Comparison of ENCODE assay signal across 14 cellular contexts in the genomic region with DNA sequence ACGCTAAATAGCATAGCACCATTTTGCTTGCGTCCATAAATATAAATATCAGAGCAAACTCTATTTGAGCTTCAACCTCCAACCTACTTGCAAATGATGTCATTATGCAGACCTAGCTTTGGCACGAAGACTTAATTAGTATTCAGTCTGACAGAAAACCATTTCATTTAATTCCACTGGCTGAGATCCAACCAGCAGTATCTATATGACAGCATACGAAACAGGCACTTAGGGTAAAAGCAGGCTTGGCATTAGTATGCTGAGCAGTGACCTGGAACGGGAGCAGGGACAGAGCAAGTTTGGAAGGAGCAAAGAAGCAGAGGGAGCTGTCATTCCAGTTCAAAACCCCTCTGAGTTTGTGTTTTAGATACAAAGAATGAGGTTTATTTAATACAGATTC.
DNase-seq lines count a peak whose midpoint lies in the region; ATAC-seq and TF ChIP-seq lines count a peak whose summit lies in the region.
"Had no signal": no experiment of that assay in that cellular context is flagged by ENCODE, and none has a peak within 500 bp of the region (broad histone marks: within the 10 kb centered on the region; RNA-seq: fewer than 3 reads in every experiment).

No MANE protein-coding gene starts in this region.

- TF ChIP-seq CTCF in WERI-Rb-1 (IDR thresholded peaks at IDR 0.05; ENCODE audit: low read depth, low read length), result no peak
- TF ChIP-seq CTCF in Caco-2 (IDR thresholded peaks at IDR 0.05; ENCODE audit: insufficient read depth in 1 of 2, low read depth in 1 of 2, low read length in 1 of 2, severe bottlenecking in 1 of 2, unreplicated experiment in 1 of 2), result no peak

- no peak for ATAC-seq in GM21786 (IDR thresholded peaks at IDR 0.05; ENCODE audit: unreplicated experiment)
- ATAC-seq: naive thymus-derived CD8-positive, alpha-beta T cell had no signal

- H3K27me3 Mint-ChIP-seq in Caco-2 (ENCODE audit: insufficient read depth, unreplicated experiment), result no peaks in the 10 kb centered on the region
- H3K27me3 Mint-ChIP-seq: activated CD4-positive, alpha-beta T cell treated with anti-CD3 and anti-CD28 coated beads, Interleukin-2, amount 10 ng/mL, durations not matched to agents 24 days and 14 days; naive thymus-derived CD8-positive, alpha-beta T cell had no signal

- DNase-seq in NCI-H1105 treated with DMSO at 0.1 percent for 48 hours (lab: John Stamatoyannopoulos, UW), result peak; percentile 99
- DNase-seq in NCI-H526 (lab: John Stamatoyannopoulos, UW), result peak; percentile 72 to 79
- peak; percentile 53 for DNase-seq in WERI-Rb-1
- DNase-seq in renal cortical epithelial cell (ENCODE audit: low read depth), result peak; percentile 8
- DNase-seq in Caco-2, result no peak
- no peak for DNase-seq in mucosa of gallbladder (ENCODE audit: low spot score)
- DNase-seq: activated CD4-positive, alpha-beta T cell treated with anti-CD3 and anti-CD28 coated beads, Interleukin-2, amount 10 ng/mL, durations not matched to agents 24 days and 14 days; activated naive CD4-positive, alpha-beta T cell treated with anti-CD3 and anti-CD28 coated beads, Interleukin-2, amount 50 U/mL, for 16 hours; mammary epithelial cell; naive thymus-derived CD8-positive, alpha-beta T cell had no signal

- H3K4me3 ChIP-seq in WERI-Rb-1 (ENCODE audit: low read depth, low read length) (no peak overlapping the region), Caco-2 (ENCODE audit: low read depth, low read length) (no peak overlapping the region)
- H3K4me3 ChIP-seq: coronary artery, HAP-1 had no signal

- no peaks in the 10 kb centered on the region for H3K9me3 ChIP-seq in WERI-Rb-1 (ENCODE audit: severe bottlenecking)
- no peaks in the 10 kb centered on the region for H3K9me3 ChIP-seq in Caco-2
- H3K9me3 ChIP-seq: HAP-1 had no signal

- H3K4me1 Mint-ChIP-seq in Caco-2 (ENCODE audit: low read depth, unreplicated experiment), result no peaks in the 10 kb centered on the region
- H3K4me1 Mint-ChIP-seq: activated CD4-positive, alpha-beta T cell treated with anti-CD3 and anti-CD28 coated beads, Interleukin-2, amount 10 ng/mL, durations not matched to agents 24 days and 14 days; naive thymus-derived CD8-positive, alpha-beta T cell had no signal

- POLR2A ChIA-PET in Caco-2 (lab: Charles Lee), result no interaction called here

- H3K4me3 Mint-ChIP-seq in Caco-2 (ENCODE audit: unreplicated experiment), result no peak overlapping the region
- H3K4me3 Mint-ChIP-seq: activated CD4-positive, alpha-beta T cell treated with anti-CD3 and anti-CD28 coated beads, Interleukin-2, amount 10 ng/mL, durations not matched to agents 24 days and 14 days; naive thymus-derived CD8-positive, alpha-beta T cell had no signal

- H3K9me3 Mint-ChIP-seq in Caco-2 (ENCODE audit: unreplicated experiment), result no peaks in the 10 kb centered on the region

- no peaks in the 10 kb centered on the region for H3K36me3 ChIP-seq in WERI-Rb-1
- no peaks in the 10 kb centered on the region for H3K36me3 ChIP-seq in Caco-2 (ENCODE audit: control insufficient read depth, insufficient read depth, low read length)
- H3K36me3 ChIP-seq: HAP-1 had no signal

- H3K27me3 ChIP-seq in WERI-Rb-1 (ENCODE audit: insufficient read depth, low read depth, severe bottlenecking) (no peaks in the 10 kb centered on the region), Caco-2 (replicated peaks; ENCODE audit: control insufficient read depth, insufficient read depth, low read length) (no peaks in the 10 kb centered on the region)

- intact Hi-C loops in Caco-2 (cut with micrococcal nuclease; ENCODE audit: unreplicated experiment), result no loop called here

- H3K36me3 Mint-ChIP-seq in Caco-2 (ENCODE audit: insufficient read depth, unreplicated experiment), result no peaks in the 10 kb centered on the region
- H3K36me3 Mint-ChIP-seq: naive thymus-derived CD8-positive, alpha-beta T cell had no signal

- H3K27ac Mint-ChIP-seq in Caco-2 (ENCODE audit: unreplicated experiment), result no peak overlapping the region
- H3K27ac Mint-ChIP-seq: activated CD4-positive, alpha-beta T cell treated with anti-CD3 and anti-CD28 coated beads, Interleukin-2, amount 10 ng/mL, durations not matched to agents 24 days and 14 days; naive thymus-derived CD8-positive, alpha-beta T cell had no signal

- no peak overlapping the region for H3K27ac ChIP-seq in WERI-Rb-1
- H3K27ac ChIP-seq: coronary artery, KMS-11 had no signal

- no TSS peak for BruUV-seq in Caco-2 (replicated peaks; lab: Mats Ljungman, UMichigan)

- CTCF ChIA-PET in Caco-2 (lab: Charles Lee), result no interaction called here

- H3K4me1 ChIP-seq in Caco-2, result no peaks in the 10 kb centered on the region
- H3K4me1 ChIP-seq: HAP-1 had no signal

Comparison
In these comparisons a context has a peak if more than half of its experiments do, and no peak if none do; other contexts are left out.
1. DNase-seq: peak in NCI-H1105 treated with DMSO at 0.1 percent for 48 hours (single experiment), NCI-H526 (2 of 2), WERI-Rb-1 (single experiment) and renal cortical epithelial cell (single experiment); none in Caco-2 (0 of 2) and mucosa of gallbladder (single experiment).